Comparison of ENCODE assay signal across 1 cellular context in the genomic region with DNA sequence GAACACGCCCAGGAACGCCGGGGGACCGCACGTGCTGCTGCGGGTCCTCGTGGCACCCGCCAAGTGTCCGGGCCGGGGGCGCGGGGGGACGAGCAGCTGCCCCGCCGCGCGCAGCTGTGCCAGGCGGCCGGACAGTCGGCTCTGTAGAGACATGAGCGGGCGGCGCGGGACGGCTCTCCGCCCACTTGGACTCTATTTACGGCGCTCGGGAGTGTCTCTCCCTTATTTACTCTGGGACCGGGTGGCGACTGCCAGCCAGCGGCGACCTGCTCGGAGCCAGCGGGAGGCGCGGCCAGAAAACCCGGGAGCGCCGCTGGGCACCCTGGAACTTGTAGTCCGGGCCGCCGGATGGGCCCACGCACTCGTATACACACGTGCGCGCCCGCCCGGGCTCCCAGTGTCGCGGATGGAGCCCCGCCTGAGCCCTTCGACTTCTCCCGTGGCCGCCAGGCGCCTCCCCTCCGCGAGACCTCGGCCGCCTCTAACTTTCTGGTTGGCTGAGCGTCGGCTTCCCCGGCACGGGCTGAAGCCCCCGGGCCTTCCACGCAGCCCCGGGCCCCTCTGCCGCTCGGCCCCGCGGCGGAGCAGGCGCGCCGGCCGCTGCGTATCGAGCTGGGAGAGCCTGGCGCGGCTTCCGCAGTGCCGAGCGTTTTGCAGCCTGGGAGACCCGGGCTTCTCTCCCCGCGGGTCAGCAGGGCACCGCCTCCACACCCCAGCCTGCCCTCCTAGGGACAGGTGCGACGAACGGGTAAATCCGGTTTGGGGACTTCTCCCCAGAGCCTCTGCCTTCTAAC.
TF ChIP-seq lines count a peak whose summit lies in the region.

Gene MACROD1 (minus strand): TSS at position 272 of the 794 bp plus-strand sequence. CDS start 119 bp downstream, at position 153.

TF ChIP-seq in A549, 52 proteins besides CTCF, POLR2A, EP300 and RAD21 (continued from another document):
- TF ChIP-seq JUNB (IDR thresholded peaks at IDR 0.05) = no peak
- no peak for TF ChIP-seq MAFK (IDR thresholded peaks at IDR 0.05; ENCODE audit: partially characterized antibody)
- peak; percentile 88; the same call in 1 of the 2 replicates for TF ChIP-seq MYC (IDR thresholded peaks at IDR 0.05; ENCODE audit: borderline replicate concordance, low read length)
- TF ChIP-seq RFX5 (IDR thresholded peaks at IDR 0.05) = no peak
- TF ChIP-seq ZNF302 (CRISPR knock-in tag; IDR thresholded peaks at IDR 0.05) = no peak
- TF ChIP-seq KDM1A (IDR thresholded peaks at IDR 0.05; ENCODE audit: low read depth) = no peak
- TF ChIP-seq PHF8 (IDR thresholded peaks at IDR 0.05; ENCODE audit: borderline replicate concordance, low read depth) = peak; percentile 76
- no peak for TF ChIP-seq ELK1 (IDR thresholded peaks at IDR 0.05; ENCODE audit: low read depth, low read length)
- no peak for TF ChIP-seq REST (IDR thresholded peaks at IDR 0.05)
- TF ChIP-seq NFE2L2 (conservative IDR thresholded peaks at IDR 0.05; ENCODE audit: low read length) = no peak
- no peak for TF ChIP-seq RNF2 (IDR thresholded peaks at IDR 0.05; ENCODE audit: borderline replicate concordance, low read depth)
- TF ChIP-seq ZSCAN20 (CRISPR knock-in tag; IDR thresholded peaks at IDR 0.05) = no peak
- no peak for TF ChIP-seq ATOH8 (CRISPR knock-in tag; IDR thresholded peaks at IDR 0.05; ENCODE audit: low read depth)
- no peak for TF ChIP-seq HEYL (CRISPR knock-in tag; IDR thresholded peaks at IDR 0.05)
- no peak for TF ChIP-seq USF2 (IDR thresholded peaks at IDR 0.05)
- no peak for TF ChIP-seq RARB (CRISPR knock-in tag; IDR thresholded peaks at IDR 0.05)
- TF ChIP-seq TFCP2L1 (CRISPR knock-in tag; IDR thresholded peaks at IDR 0.05) = 0 out of 2 replicates have a peak, but pooled peaks have one; percentile 63
- no peak for TF ChIP-seq FOSL2 (IDR thresholded peaks at IDR 0.05)
- TF ChIP-seq FOSL2 (CRISPR knock-in tag; IDR thresholded peaks at IDR 0.05) = no peak
- no peak for TF ChIP-seq HOXB13 (CRISPR knock-in tag; IDR thresholded peaks at IDR 0.05; ENCODE audit: low read depth)
- TF ChIP-seq HDAC2 (IDR thresholded peaks at IDR 0.05) = no peak
- peak; percentile 30; the same call in 1 of the 2 replicates for TF ChIP-seq BHLHE40 (IDR thresholded peaks at IDR 0.05; ENCODE audit: low read depth, low read length)
- TF ChIP-seq, protein P1, sequence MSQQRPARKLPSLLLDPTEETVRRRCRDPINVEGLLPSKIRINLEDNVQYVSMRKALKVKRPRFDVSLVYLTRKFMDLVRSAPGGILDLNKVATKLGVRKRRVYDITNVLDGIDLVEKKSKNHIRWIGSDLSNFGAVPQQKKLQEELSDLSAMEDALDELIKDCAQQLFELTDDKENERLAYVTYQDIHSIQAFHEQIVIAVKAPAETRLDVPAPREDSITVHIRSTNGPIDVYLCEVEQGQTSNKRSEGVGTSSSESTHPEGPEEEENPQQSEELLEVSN (IDR thresholded peaks at IDR 0.05; ENCODE audit: borderline replicate concordance, low read depth) = peak; percentile 29; the same call in 1 of the 2 replicates
